In genomic region chr19:15897738-15898276, GRCh38 we compare ENCODE assay signal across 2 cellular contexts.
A peak's percentile ranks its signal among the peaks of the same experiment; 100 is the strongest.
TF ChIP-seq lines count a peak whose summit lies in the region.

TSS of gene CYP4F2 (minus strand) at chr19:15898074. CDS start at chr19:15897611, 463 bp downstream.

TF ChIP-seq in K562, 482 proteins besides CTCF, POLR2A, EP300 and RAD21:
- TF ChIP-seq ZNF12 (CRISPR knock-in tag; IDR thresholded peaks at IDR 0.05), result no peak
- TF ChIP-seq TFAP4 (CRISPR knock-in tag; IDR thresholded peaks at IDR 0.05; ENCODE audit: borderline replicate concordance), result peak; percentile 45; the same call in 1 of the 2 replicates
- TF ChIP-seq NFIC (IDR thresholded peaks at IDR 0.05), result peak; percentile 64
- peak; percentile 78 for TF ChIP-seq NFYB (IDR thresholded peaks at IDR 0.05; ENCODE audit: extremely low read depth, insufficient read length)
- TF ChIP-seq FOS (IDR thresholded peaks at IDR 0.05; ENCODE audit: extremely low read depth, insufficient read length), result peak; percentile 27

TF ChIP-seq in HepG2, 621 proteins besides CTCF, POLR2A, EP300 and RAD21 (continues in another document):
- peak; percentile 64; the same call in 1 of the 2 replicates for TF ChIP-seq DR1 (CRISPR knock-in tag; IDR thresholded peaks at IDR 0.05)
- no peak for TF ChIP-seq SMAD3 (CRISPR knock-in tag; IDR thresholded peaks at IDR 0.05)
- TF ChIP-seq ZNF646 (CRISPR knock-in tag; IDR thresholded peaks at IDR 0.05), result no peak
- TF ChIP-seq FOXK1 (CRISPR knock-in tag; IDR thresholded peaks at IDR 0.05; ENCODE audit: borderline replicate concordance, low read depth), result no peak
- TF ChIP-seq KLF6 (CRISPR knock-in tag; IDR thresholded peaks at IDR 0.05), result no peak
- no peak for TF ChIP-seq ZSCAN5A (CRISPR knock-in tag; IDR thresholded peaks at IDR 0.05; ENCODE audit: borderline replicate concordance)
- no peak for TF ChIP-seq TEF (CRISPR knock-in tag; IDR thresholded peaks at IDR 0.05)
- TF ChIP-seq ZNF207 (IDR thresholded peaks at IDR 0.05; ENCODE audit: borderline replicate concordance), result no peak
- no peak for TF ChIP-seq SATB2 (CRISPR knock-in tag; IDR thresholded peaks at IDR 0.05)
- TF ChIP-seq ZNF672 (CRISPR knock-in tag; IDR thresholded peaks at IDR 0.05), result no peak
- TF ChIP-seq MTERF4 (CRISPR knock-in tag; IDR thresholded peaks at IDR 0.05), result no peak
- TF ChIP-seq TAF1 (CRISPR knock-in tag; IDR thresholded peaks at IDR 0.05), result peak; percentile 42; the same call in 1 of the 2 replicates
- no peak for TF ChIP-seq MLLT10 (CRISPR knock-in tag; IDR thresholded peaks at IDR 0.05)
- no peak for TF ChIP-seq ZNF3 (CRISPR knock-in tag; IDR thresholded peaks at IDR 0.05)
- TF ChIP-seq ASH2L (IDR thresholded peaks at IDR 0.05; ENCODE audit: insufficient read length, low read depth, low read length), result no peak
- TF ChIP-seq BATF2 (CRISPR knock-in tag; IDR thresholded peaks at IDR 0.05), result no peak
- no peak for TF ChIP-seq ZNF616 (CRISPR knock-in tag; IDR thresholded peaks at IDR 0.05; ENCODE audit: low read depth)
- peak; percentile 88 for TF ChIP-seq ZMYM4 (CRISPR knock-in tag; IDR thresholded peaks at IDR 0.05)
- no peak for TF ChIP-seq ZC3H13 (CRISPR knock-in tag; IDR thresholded peaks at IDR 0.05)
- no peak for TF ChIP-seq ZNF761 (CRISPR knock-in tag; conservative IDR thresholded peaks at IDR 0.05)
- no peak for TF ChIP-seq ZNF562 (CRISPR knock-in tag; IDR thresholded peaks at IDR 0.05; ENCODE audit: borderline replicate concordance)
- TF ChIP-seq RORA (CRISPR knock-in tag; IDR thresholded peaks at IDR 0.05), result no peak
- no peak for TF ChIP-seq SP1 (IDR thresholded peaks at IDR 0.05)
- TF ChIP-seq SP1 (CRISPR knock-in tag; IDR thresholded peaks at IDR 0.05), result no peak
- TF ChIP-seq ZNF510 (CRISPR knock-in tag; IDR thresholded peaks at IDR 0.05; ENCODE audit: low read depth), result no peak
- TF ChIP-seq NBN (conservative IDR thresholded peaks at IDR 0.05), result no peak
- no peak for TF ChIP-seq NONO (IDR thresholded peaks at IDR 0.05)
- no peak for TF ChIP-seq NONO (CRISPR knock-in tag; conservative IDR thresholded peaks at IDR 0.05)
- TF ChIP-seq POGZ (CRISPR knock-in tag; IDR thresholded peaks at IDR 0.05), result peak; percentile 69
- TF ChIP-seq MEIS1 (CRISPR knock-in tag; IDR thresholded peaks at IDR 0.05; ENCODE audit: borderline replicate concordance), result no peak
- TF ChIP-seq NFE2 (CRISPR knock-in tag; IDR thresholded peaks at IDR 0.05), result no peak
- TF ChIP-seq ZBTB8A (CRISPR knock-in tag; IDR thresholded peaks at IDR 0.05; ENCODE audit: borderline replicate concordance, low read depth), result no peak
- no peak for TF ChIP-seq RARA (CRISPR knock-in tag; IDR thresholded peaks at IDR 0.05)
- no peak for TF ChIP-seq ZFP90 (CRISPR knock-in tag; IDR thresholded peaks at IDR 0.05; ENCODE audit: borderline replicate concordance)
- TF ChIP-seq UBTF (CRISPR knock-in tag; IDR thresholded peaks at IDR 0.05), result no peak
- TF ChIP-seq THRA (CRISPR knock-in tag; IDR thresholded peaks at IDR 0.05; ENCODE audit: borderline replicate concordance), result no peak
- no peak for TF ChIP-seq KDM4B (CRISPR knock-in tag; IDR thresholded peaks at IDR 0.05)
- TF ChIP-seq SAP130 (CRISPR knock-in tag; IDR thresholded peaks at IDR 0.05; ENCODE audit: low read depth), result no peak; the same call in 1 of the 2 replicates
- no peak for TF ChIP-seq IRF2 (CRISPR knock-in tag; IDR thresholded peaks at IDR 0.05)
- no peak for TF ChIP-seq ZNF800 (CRISPR knock-in tag; IDR thresholded peaks at IDR 0.05)
- no peak for TF ChIP-seq SIN3A (IDR thresholded peaks at IDR 0.05; ENCODE audit: borderline replicate concordance, low read depth, low read length)
- 0 out of 2 replicates have a peak, but pooled peaks have one; percentile 23 for TF ChIP-seq ZNF230 (CRISPR knock-in tag; IDR thresholded peaks at IDR 0.05)
- no peak for TF ChIP-seq ZNF891 (CRISPR knock-in tag; IDR thresholded peaks at IDR 0.05)
- TF ChIP-seq ZNF350 (CRISPR knock-in tag; IDR thresholded peaks at IDR 0.05; ENCODE audit: borderline replicate concordance, low read depth), result peak; percentile 25; the same call in 1 of the 2 replicates
- TF ChIP-seq HNF4A (CRISPR knock-in tag; IDR thresholded peaks at IDR 0.05), result peak; percentile 47
- no peak for TF ChIP-seq RCOR2 (CRISPR knock-in tag; IDR thresholded peaks at IDR 0.05)
- TF ChIP-seq CHD2 (IDR thresholded peaks at IDR 0.05; ENCODE audit: low read depth, low read length), result no peak
- no peak for TF ChIP-seq FOSL1 (CRISPR knock-in tag; IDR thresholded peaks at IDR 0.05; ENCODE audit: borderline replicate concordance)
- TF ChIP-seq FOXJ3 (CRISPR knock-in tag; IDR thresholded peaks at IDR 0.05; ENCODE audit: borderline replicate concordance), result no peak
- TF ChIP-seq ZNF264 (CRISPR knock-in tag; IDR thresholded peaks at IDR 0.05), result no peak
- TF ChIP-seq ZC3H4 (CRISPR knock-in tag; IDR thresholded peaks at IDR 0.05; ENCODE audit: borderline replicate concordance), result no peak
- TF ChIP-seq ZKSCAN1 (IDR thresholded peaks at IDR 0.05; ENCODE audit: low read length), result no peak
- TF ChIP-seq ZNF33A (CRISPR knock-in tag; IDR thresholded peaks at IDR 0.05; ENCODE audit: borderline replicate concordance), result no peak
- TF ChIP-seq ZNF768 (CRISPR knock-in tag; IDR thresholded peaks at IDR 0.05), result no peak
- TF ChIP-seq ZNF841 (CRISPR knock-in tag; IDR thresholded peaks at IDR 0.05; ENCODE audit: borderline replicate concordance), result no peak
- no peak for TF ChIP-seq ZNF605 (CRISPR knock-in tag; IDR thresholded peaks at IDR 0.05)
- no peak for TF ChIP-seq MYNN (CRISPR knock-in tag; IDR thresholded peaks at IDR 0.05; ENCODE audit: low read depth)
- TF ChIP-seq ZNF121 (CRISPR knock-in tag; IDR thresholded peaks at IDR 0.05), result no peak
